19 cellular contexts compared by ENCODE assay signal in the genomic region with DNA sequence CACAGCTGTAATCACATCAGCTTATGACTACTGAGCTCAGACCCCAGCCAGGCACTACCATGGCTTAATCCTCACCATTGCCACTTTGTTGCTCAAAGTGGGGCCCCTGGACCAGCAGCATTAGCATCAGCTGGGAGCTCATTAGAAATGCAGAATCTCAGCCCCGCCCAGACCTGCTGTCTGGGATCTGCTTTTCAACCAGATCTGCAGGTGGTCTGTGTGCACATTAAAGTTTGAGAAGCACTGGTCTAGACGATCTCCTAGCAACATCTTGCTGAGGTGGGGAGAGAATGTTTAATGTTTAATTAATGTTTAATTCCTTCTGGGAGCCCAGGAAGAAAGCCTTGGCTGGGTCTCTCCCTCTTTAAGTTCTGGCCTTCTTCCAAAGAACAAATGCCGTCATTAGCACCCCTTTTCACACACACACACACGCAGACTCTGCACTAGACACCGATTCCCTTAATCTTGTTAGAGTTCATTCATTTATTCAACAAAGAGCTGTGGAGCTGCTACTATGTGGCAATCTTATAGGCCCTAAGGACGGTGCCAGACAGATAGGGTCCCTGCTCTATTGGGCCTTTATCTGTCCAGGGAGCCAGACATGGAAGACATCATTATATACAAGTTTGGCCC. TPM values are rescaled to one million over a fixed set of nuclear protein-coding genes. Genes with fewer than 3 reads are reported as not detected.
DNase-seq lines count a peak whose midpoint lies in the region; FAIRE-seq and TF ChIP-seq lines count a peak whose summit lies in the region.
"Had no signal": no experiment of that assay in that cellular context is flagged by ENCODE, and none has a peak within 500 bp of the region (broad histone marks: within the 10 kb centered on the region; RNA-seq: fewer than 3 reads in every experiment).

No MANE protein-coding gene starts in this region.

- H3K27ac ChIP-seq in osteoblast (ENCODE audit: low read depth, low read length): no peak overlapping the region
- H3K27ac ChIP-seq in CD8-positive, alpha-beta memory T cell (ENCODE audit: low read depth, low read length): no peak overlapping the region
- H3K27ac ChIP-seq: body of pancreas had no signal

- TF ChIP-seq CTCF in osteoblast (IDR thresholded peaks at IDR 0.05; ENCODE audit: extremely low read depth, low read depth, low read length): no peak

- H3K27me3 ChIP-seq in osteoblast (ENCODE audit: insufficient read depth, low read length): peaks cover 44% of the 10 kb centered on the region
- no peaks in the 10 kb centered on the region for H3K27me3 ChIP-seq in CD8-positive, alpha-beta memory T cell (ENCODE audit: insufficient read depth, low read length, poor library complexity, severe bottlenecking)
- H3K27me3 ChIP-seq: body of pancreas had no signal

- no peaks in the 10 kb centered on the region for H3K9me3 Mint-ChIP-seq in CD8-positive, alpha-beta memory T cell

- no peaks in the 10 kb centered on the region for H3K9me3 ChIP-seq in osteoblast (ENCODE audit: low read depth, low read length)
- H3K9me3 ChIP-seq in CD8-positive, alpha-beta memory T cell (ENCODE audit: low read length): no peaks in the 10 kb centered on the region
- H3K9me3 ChIP-seq: body of pancreas had no signal

- CTCF ChIA-PET in CD8-positive, alpha-beta memory T cell (lab: Charles Lee): no interaction called here

- peaks cover 5 to 11% (median 6%) of the 10 kb centered on the region in 3 donors for H3K4me1 Mint-ChIP-seq in CD8-positive, alpha-beta memory T cell

- FAIRE-seq in RCC 7860 (lab: Jason Lieb, UNC): no peak

- no peak overlapping the region for H3K4me3 ChIP-seq in osteoblast (ENCODE audit: insufficient read depth, low read length)
- H3K4me3 ChIP-seq in CD8-positive, alpha-beta memory T cell (ENCODE audit: low read length): no peak overlapping the region
- H3K4me3 ChIP-seq: body of pancreas had no signal

- POLR2A ChIA-PET in CD8-positive, alpha-beta memory T cell (lab: Charles Lee): no interaction called here

- no peaks in the 10 kb centered on the region for H3K36me3 ChIP-seq in osteoblast (ENCODE audit: insufficient read depth, low read length)
- no peaks in the 10 kb centered on the region for H3K36me3 ChIP-seq in CD8-positive, alpha-beta memory T cell (ENCODE audit: insufficient read depth, low read length)

- H3K27ac Mint-ChIP-seq in CD8-positive, alpha-beta memory T cell: no peak overlapping the region

- no peaks in the 10 kb centered on the region for H3K36me3 Mint-ChIP-seq in CD8-positive, alpha-beta memory T cell

- H3K27me3 Mint-ChIP-seq in CD8-positive, alpha-beta memory T cell: peaks cover 0 to 2% of the 10 kb centered on the region in 2 donors

- DNase-seq in DMS79 (lab: John Stamatoyannopoulos, UW) (peak; percentile 47), NCI-H2171 treated with DMSO at 0.1 percent for 48 hours (lab: John Stamatoyannopoulos, UW) (peak; percentile 73), ecto neural progenitor cell (ENCODE audit: low spot score) (peak; percentile 80), osteoblast (ENCODE audit: insufficient read length, low spot score, missing footprints) (peak; percentile 53), RCC 7860 (ENCODE audit: low spot score) (no peak)
- no peak for DNase-seq in CD8-positive, alpha-beta memory T cell
- no peak for DNase-seq in activated effector memory CD4-positive, alpha-beta T cell treated with anti-CD3 and anti-CD28 coated beads, Interleukin-2, amount 50 U/mL, for 16 hours
- DNase-seq: activated CD4-positive, CD25-positive, alpha-beta regulatory T cell treated with anti-CD3 and anti-CD28 coated beads, Interleukin-2, amount 50 U/mL, for 72 hours; activated CD8-positive, alpha-beta memory T cell treated with anti-CD3 and anti-CD28 coated beads, Interleukin-2, amount 50 U/mL, for 4 hours; activated naive CD4-positive, alpha-beta T cell treated with anti-CD3 and anti-CD28 coated beads, Interleukin-2, amount 50 U/mL, for 16 hours; body of pancreas; erythroblast; KG1; SHP77 treated with DMSO at 0.1 percent for 48 hours; stimulated activated CD4-positive, alpha-beta T cell treated with anti-CD3 and anti-CD28 coated beads, Interleukin-2, amount 100 ng/mL, for 48 hours; T-helper 2 cell had no signal

- no peaks in the 10 kb centered on the region for H3K79me2 ChIP-seq in osteoblast (ENCODE audit: insufficient read depth, low read length)

- H3K4me1 ChIP-seq in osteoblast (ENCODE audit: insufficient read depth, low read length): no peaks in the 10 kb centered on the region
- H3K4me1 ChIP-seq in CD8-positive, alpha-beta memory T cell (ENCODE audit: insufficient read depth, low read length): peaks cover 11% of the 10 kb centered on the region
- H3K4me1 ChIP-seq: body of pancreas had no signal

- no peak overlapping the region for H3K4me3 Mint-ChIP-seq in CD8-positive, alpha-beta memory T cell

- H2AFZ ChIP-seq in osteoblast (ENCODE audit: low read length): no peak overlapping the region

- H4K20me1 ChIP-seq in osteoblast (ENCODE audit: insufficient read depth, low read length): no peaks in the 10 kb centered on the region

- H3K4me2 ChIP-seq in osteoblast (ENCODE audit: insufficient read depth, low read length): no peak overlapping the region

RNA-seq across cellular contexts. Expression of a gene that starts 53.7 kb away (rescaled TPM):
- total RNA-seq in osteoblast: not detected in 2 replicates
- under 1 TPM; 0.07 to 0.16 TPM for total RNA-seq in CD8-positive, alpha-beta memory T cell
- polyA plus RNA-seq in CD8-positive, alpha-beta memory T cell: 0.64 TPM
- total RNA-seq: body of pancreas, glomerular endothelial cell, lung microvascular endothelial cell had no signal
- polyA plus RNA-seq: BJ had no signal

Comparison
In these comparisons a context has a peak if more than half of its experiments do, and no peak if none do; other contexts are left out.
1. DNase-seq: peak in DMS79 (single experiment), NCI-H2171 treated with DMSO at 0.1 percent for 48 hours (single experiment), ecto neural progenitor cell (single experiment) and osteoblast (single experiment); none in CD8-positive, alpha-beta memory T cell (0 of 5), RCC 7860 (single experiment) and activated effector memory CD4-positive, alpha-beta T cell treated with anti-CD3 and anti-CD28 coated beads, Interleukin-2, amount 50 U/mL, for 16 hours (single experiment).